In genomic region chr22:40768187-40768586, GRCh38 we compare ENCODE assay signal across 22 cellular contexts. TPM values are rescaled to one million over a fixed set of nuclear protein-coding genes. Genes with fewer than 3 reads are reported as not detected.
DNase-seq lines count a peak whose midpoint lies in the region; ATAC-seq and TF ChIP-seq lines count a peak whose summit lies in the region.
"Had no signal": no experiment of that assay in that cellular context is flagged by ENCODE, and none has a peak within 500 bp of the region (broad histone marks: within the 10 kb centered on the region; RNA-seq: fewer than 3 reads in every experiment).

No MANE protein-coding gene starts in this region.

- ATAC-seq in activated T-cell treated with anti-CD3 and anti-CD28 coated beads, Interleukin-2, amount 50 U/mL, for 72 hours (replicated peaks in 1 of 2), result peak; percentile 77 to 85
- no peak for ATAC-seq in stimulated activated memory B cell treated with anti-CD40 and anti-IgM and Interleukin-4, amounts not matched to agents 10 μg/mL and 1 μg/mL and 100 μg/mL, for 72 hours
- ATAC-seq: HCT116, PC-3, SK-N-SH treated with all-trans-retinoic acid at 6 μM for 48 hours had no signal

- H3K4me1 ChIP-seq in HEK293 (ENCODE audit: control insufficient read depth, insufficient read depth, low read length) (no peaks in the 10 kb centered on the region), neural progenitor cell (no peaks in the 10 kb centered on the region)
- H3K4me1 ChIP-seq: SJCRH30 had no signal

- peaks cover 3% of the 10 kb centered on the region for H3F3A ChIP-seq in neural progenitor cell (ENCODE audit: low read depth)

- no peaks in the 10 kb centered on the region for H4K20me1 ChIP-seq in neural progenitor cell (ENCODE audit: low read depth)

- H2AFZ ChIP-seq in neural progenitor cell (replicated peaks), result no peak overlapping the region

- no peaks in the 10 kb centered on the region for H3K79me2 ChIP-seq in neural progenitor cell (ENCODE audit: low read depth)

- H3K4me1 Mint-ChIP-seq in activated T-cell treated with anti-CD3 and anti-CD28 coated beads, Interleukin-2, amount 50 U/mL, for 72 hours (ENCODE audit: low read depth), result peaks cover 22% of the 10 kb centered on the region
- H3K4me1 Mint-ChIP-seq in activated T-helper 2 cell treated with anti-CD3 and anti-CD28 coated beads, Interferon-gamma antibody, Interleukin-2, Interleukin-4, amounts not matched to agents 10 μg/mL and 5 μg/mL and 100 μg/mL, durations not matched to agents 14 hours and 24 hours and 36 hours (ENCODE audit: low read depth), result peaks cover 21% of the 10 kb centered on the region
- peaks cover 30% of the 10 kb centered on the region for H3K4me1 Mint-ChIP-seq in stimulated activated memory B cell treated with anti-CD40 and anti-IgM and Interleukin-4, amounts not matched to agents 10 μg/mL and 1 μg/mL and 100 μg/mL, for 72 hours
- no peaks in the 10 kb centered on the region for H3K4me1 Mint-ChIP-seq in neural progenitor cell

- DNase-seq in activated T-cell treated with anti-CD3 and anti-CD28 coated beads, Interleukin-2, amount 50 U/mL, for 72 hours, result no peak
- DNase-seq in activated T-cell treated with anti-CD3 and anti-CD28 coated beads for 4 hours, result no peak
- DNase-seq in activated T-helper 2 cell treated with anti-CD3 and anti-CD28 coated beads, Interferon-gamma antibody, Interleukin-2, Interleukin-4, amounts not matched to agents 10 μg/mL and 5 μg/mL and 100 μg/mL, durations not matched to agents 14 hours and 24 hours and 36 hours (ENCODE audit: low spot score), result no peak
- DNase-seq in NCI-H69 (lab: John Stamatoyannopoulos, UW), result no peak
- no peak for DNase-seq in neural progenitor cell (ENCODE audit: low spot score)
- DNase-seq: Calu3, DMS79 treated with DMSO at 0.1 percent for 48 hours, GF-D8, MM.1S, NCI-H2029, NCI-H2227 treated with DMSO at 0.1 percent for 48 hours, NCI-H510A, PC-3, SJCRH30 had no signal

- H3K27me3 Mint-ChIP-seq in activated T-cell treated with anti-CD3 and anti-CD28 coated beads, Interleukin-2, amount 50 U/mL, for 72 hours (ENCODE audit: low read depth), result no peaks in the 10 kb centered on the region
- no peaks in the 10 kb centered on the region for H3K27me3 Mint-ChIP-seq in activated T-helper 2 cell treated with anti-CD3 and anti-CD28 coated beads, Interferon-gamma antibody, Interleukin-2, Interleukin-4, amounts not matched to agents 10 μg/mL and 5 μg/mL and 100 μg/mL, durations not matched to agents 14 hours and 24 hours and 36 hours (ENCODE audit: low read depth)
- no peaks in the 10 kb centered on the region for H3K27me3 Mint-ChIP-seq in stimulated activated memory B cell treated with anti-CD40 and anti-IgM and Interleukin-4, amounts not matched to agents 10 μg/mL and 1 μg/mL and 100 μg/mL, for 72 hours
- no peaks in the 10 kb centered on the region for H3K27me3 Mint-ChIP-seq in neural progenitor cell (ENCODE audit: insufficient read depth, low read depth)

- H3K27me3 ChIP-seq in neural progenitor cell, result no peaks in the 10 kb centered on the region
- H3K27me3 ChIP-seq: SJCRH30 had no signal

- POLR2A ChIA-PET in HEK293 (lab: Yijun Ruan, JAX), result no interaction called here

- no peak overlapping the region for H3K4me3 ChIP-seq in HEK293 (ENCODE audit: low read depth, low read length)
- no peak overlapping the region for H3K4me3 ChIP-seq in neural progenitor cell
- H3K4me3 ChIP-seq: SJCRH30 had no signal

- TF ChIP-seq CTCF in HEK293 (tag by site-specific recombination; IDR thresholded peaks at IDR 0.05) (no peak), neural progenitor cell (IDR thresholded peaks at IDR 0.05) (no peak)

- H3K27ac ChIP-seq in HEK293 (ENCODE audit: extremely low read depth, low read depth, low read length) (no peak overlapping the region), neural progenitor cell (no peak overlapping the region)
- H3K27ac ChIP-seq: C4-2B, HL-60, KMS-11, SJCRH30 had no signal

- peaks cover 33 to 37% of the 10 kb centered on the region in 2 experiments for H3K36me3 ChIP-seq in HEK293 (ENCODE audit: control insufficient read depth in 2 of 2, insufficient read depth in 1 of 2, low read length in 2 of 2)
- no peaks in the 10 kb centered on the region for H3K36me3 ChIP-seq in neural progenitor cell

- H3K4me3 Mint-ChIP-seq in activated T-cell treated with anti-CD3 and anti-CD28 coated beads, Interleukin-2, amount 50 U/mL, for 72 hours, result no peak overlapping the region
- no peak overlapping the region for H3K4me3 Mint-ChIP-seq in activated T-helper 2 cell treated with anti-CD3 and anti-CD28 coated beads, Interferon-gamma antibody, Interleukin-2, Interleukin-4, amounts not matched to agents 10 μg/mL and 5 μg/mL and 100 μg/mL, durations not matched to agents 14 hours and 24 hours and 36 hours (ENCODE audit: low read depth)
- no peak overlapping the region for H3K4me3 Mint-ChIP-seq in stimulated activated memory B cell treated with anti-CD40 and anti-IgM and Interleukin-4, amounts not matched to agents 10 μg/mL and 1 μg/mL and 100 μg/mL, for 72 hours
- no peak overlapping the region for H3K4me3 Mint-ChIP-seq in neural progenitor cell
- H3K4me3 Mint-ChIP-seq: IgD-negative memory B cell had no signal

- no peak overlapping the region for H3K27ac Mint-ChIP-seq in activated T-cell treated with anti-CD3 and anti-CD28 coated beads, Interleukin-2, amount 50 U/mL, for 72 hours
- peak overlapping the region; percentile 38 for H3K27ac Mint-ChIP-seq in activated T-helper 2 cell treated with anti-CD3 and anti-CD28 coated beads, Interferon-gamma antibody, Interleukin-2, Interleukin-4, amounts not matched to agents 10 μg/mL and 5 μg/mL and 100 μg/mL, durations not matched to agents 14 hours and 24 hours and 36 hours
- H3K27ac Mint-ChIP-seq in stimulated activated memory B cell treated with anti-CD40 and anti-IgM and Interleukin-4, amounts not matched to agents 10 μg/mL and 1 μg/mL and 100 μg/mL, for 72 hours, result peak overlapping the region; percentile 27
- no peak overlapping the region for H3K27ac Mint-ChIP-seq in neural progenitor cell
- H3K27ac Mint-ChIP-seq: IgD-negative memory B cell had no signal

- CTCF ChIA-PET in HEK293 (lab: Yijun Ruan, JAX), result interaction anchor here (0.5 to 3.0 kb wide), 6 partner anchors 8 to 105 kb away, joined by 3 to 12 read pairs (median 4); no protein-coding TSS in a partner anchor

- H3K9me3 Mint-ChIP-seq in activated T-cell treated with anti-CD3 and anti-CD28 coated beads, Interleukin-2, amount 50 U/mL, for 72 hours, result no peaks in the 10 kb centered on the region
- H3K9me3 Mint-ChIP-seq in activated T-helper 2 cell treated with anti-CD3 and anti-CD28 coated beads, Interferon-gamma antibody, Interleukin-2, Interleukin-4, amounts not matched to agents 10 μg/mL and 5 μg/mL and 100 μg/mL, durations not matched to agents 14 hours and 24 hours and 36 hours, result no peaks in the 10 kb centered on the region
- no peaks in the 10 kb centered on the region for H3K9me3 Mint-ChIP-seq in stimulated activated memory B cell treated with anti-CD40 and anti-IgM and Interleukin-4, amounts not matched to agents 10 μg/mL and 1 μg/mL and 100 μg/mL, for 72 hours
- no peaks in the 10 kb centered on the region for H3K9me3 Mint-ChIP-seq in neural progenitor cell
- H3K9me3 Mint-ChIP-seq: IgD-negative memory B cell had no signal

- intact Hi-C loops in activated T-helper 2 cell treated with anti-CD3 and anti-CD28 coated beads, Interferon-gamma antibody, Interleukin-2, Interleukin-4, amounts not matched to agents 10 μg/mL and 5 μg/mL and 100 μg/mL, durations not matched to agents 14 hours and 24 hours and 36 hours (cut with micrococcal nuclease), result loop anchor here (2.0 to 10.0 kb wide), 4 partner anchors 41 to 85 kb away; partner anchors contain the start of gene SLC25A17

- H3K9ac ChIP-seq in neural progenitor cell, result no peak overlapping the region
- H3K9ac ChIP-seq: KMS-11 had no signal

- H3K9me3 ChIP-seq in HEK293 (ENCODE audit: control insufficient read depth, insufficient read depth, low read depth, low read length), result no peaks in the 10 kb centered on the region
- H3K9me3 ChIP-seq in neural progenitor cell (ENCODE audit: low read depth), result no peaks in the 10 kb centered on the region
- H3K9me3 ChIP-seq: SJCRH30 had no signal

- H3K4me2 ChIP-seq in neural progenitor cell, result no peak overlapping the region
- H3K4me2 ChIP-seq: KMS-11 had no signal

- peaks cover 0 to 11% of the 10 kb centered on the region in 2 donors for H3K36me3 Mint-ChIP-seq in activated T-cell treated with anti-CD3 and anti-CD28 coated beads, Interleukin-2, amount 50 U/mL, for 72 hours (ENCODE audit: insufficient read depth in 2 of 2)
- H3K36me3 Mint-ChIP-seq in activated T-helper 2 cell treated with anti-CD3 and anti-CD28 coated beads, Interferon-gamma antibody, Interleukin-2, Interleukin-4, amounts not matched to agents 10 μg/mL and 5 μg/mL and 100 μg/mL, durations not matched to agents 14 hours and 24 hours and 36 hours (ENCODE audit: low read depth), result peaks cover 39% of the 10 kb centered on the region
- H3K36me3 Mint-ChIP-seq in stimulated activated memory B cell treated with anti-CD40 and anti-IgM and Interleukin-4, amounts not matched to agents 10 μg/mL and 1 μg/mL and 100 μg/mL, for 72 hours, result peaks cover 24% of the 10 kb centered on the region
- H3K36me3 Mint-ChIP-seq in neural progenitor cell, result peaks cover 27% of the 10 kb centered on the region

TF ChIP-seq in HEK293, 187 proteins besides CTCF, POLR2A, EP300 and RAD21:
- TF ChIP-seq KLF10 (tag by site-specific recombination; IDR thresholded peaks at IDR 0.05) (0 out of 2 replicates have a peak, but pooled peaks have one; percentile 12), ZBTB17 (tag by site-specific recombination; IDR thresholded peaks at IDR 0.05) (no peak), MYNN (tag by site-specific recombination; IDR thresholded peaks at IDR 0.05; ENCODE audit: borderline replicate concordance) (no peak), SP3 (tag by site-specific recombination; IDR thresholded peaks at IDR 0.05) (no peak), ZEB2 (tag by site-specific recombination; IDR thresholded peaks at IDR 0.05) (no peak), TCF7L2 (IDR thresholded peaks at IDR 0.05; ENCODE audit: borderline replicate concordance, low read depth, low read length) (0 out of 2 replicates have a peak, but pooled peaks have one; percentile 38), ZXDB (tag by site-specific recombination; IDR thresholded peaks at IDR 0.05) (0 out of 2 replicates have a peak, but pooled peaks have one; percentile 13)

RNA-seq across cellular contexts. Expression of gene SLC25A17, which starts 51.0 kb away (rescaled TPM):
- total RNA-seq in activated T-cell treated with anti-CD3 and anti-CD28 coated beads, Interleukin-2, amount 50 U/mL, for 72 hours, result 10 to 100 TPM; 18.8 to 20.0 TPM
- 27.3 and 33.0 TPM in 2 replicates for total RNA-seq in activated T-helper 2 cell treated with anti-CD3 and anti-CD28 coated beads, Interferon-gamma antibody, Interleukin-2, Interleukin-4, amounts not matched to agents 10 μg/mL and 5 μg/mL and 100 μg/mL, durations not matched to agents 14 hours and 24 hours and 36 hours
- 27.1 and 31.7 TPM in 2 replicates for total RNA-seq in neural progenitor cell (ENCODE audit: low replicate concordance)

Comparison
In these comparisons a context has a peak if more than half of its experiments do, and no peak if none do; other contexts are left out.
1. H3K27ac Mint-ChIP-seq: peak in activated T-helper 2 cell treated with anti-CD3 and anti-CD28 coated beads, Interferon-gamma antibody, Interleukin-2, Interleukin-4, amounts not matched to agents 10 μg/mL and 5 μg/mL and 100 μg/mL, durations not matched to agents 14 hours and 24 hours and 36 hours (single experiment) and stimulated activated memory B cell treated with anti-CD40 and anti-IgM and Interleukin-4, amounts not matched to agents 10 μg/mL and 1 μg/mL and 100 μg/mL, for 72 hours (single experiment); none in activated T-cell treated with anti-CD3 and anti-CD28 coated beads, Interleukin-2, amount 50 U/mL, for 72 hours (single experiment) and neural progenitor cell (single experiment).